In the genomic region with DNA sequence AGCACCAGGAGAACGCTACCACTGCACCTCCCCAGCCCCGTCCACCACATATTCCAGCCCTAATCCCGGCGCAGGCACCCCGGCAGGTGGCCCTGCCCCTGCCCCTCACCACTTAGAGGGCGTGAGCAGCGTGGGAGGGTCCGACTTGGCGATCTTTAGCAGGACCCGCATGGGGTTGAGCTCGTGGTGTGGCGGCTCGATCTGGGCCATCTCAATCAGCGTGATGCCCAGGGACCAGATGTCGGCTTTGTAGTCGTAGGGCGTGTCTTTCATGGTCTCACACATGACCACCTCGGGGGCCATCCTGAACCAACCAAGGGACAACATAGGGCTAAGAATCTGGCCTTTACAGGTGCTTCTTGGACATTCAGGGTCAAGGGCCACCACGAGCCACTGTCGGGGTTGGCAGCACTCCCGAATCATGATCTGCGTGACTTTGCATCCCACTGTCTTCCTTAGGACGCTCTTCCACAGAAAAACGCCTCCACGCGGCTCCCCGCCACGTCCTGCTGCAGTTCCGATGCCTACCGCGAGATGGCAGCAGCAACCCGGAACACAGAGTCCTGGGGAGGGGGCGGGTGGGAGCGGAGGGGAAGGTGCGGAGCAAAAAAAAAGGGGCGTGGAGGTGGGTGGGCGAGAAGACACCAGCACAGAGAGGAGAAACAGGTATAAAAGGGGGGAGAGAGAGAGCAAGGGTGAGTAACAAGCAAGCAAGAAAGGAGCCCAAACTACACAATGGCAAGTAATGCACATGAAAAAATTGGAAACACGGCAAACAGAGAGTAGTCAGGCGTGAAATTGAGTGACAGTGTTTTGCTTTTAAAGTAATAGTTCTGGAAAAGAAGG, we compare ENCODE assay signal across 1 cellular context.
A peak's percentile ranks its signal among the peaks of the same experiment; 100 is the strongest.
TF ChIP-seq lines count a peak whose summit lies in the region.

No MANE protein-coding gene starts in this region.

TF ChIP-seq in K562, 482 proteins besides CTCF, POLR2A, EP300 and RAD21 (continued from another document):
- TF ChIP-seq, protein P1, sequence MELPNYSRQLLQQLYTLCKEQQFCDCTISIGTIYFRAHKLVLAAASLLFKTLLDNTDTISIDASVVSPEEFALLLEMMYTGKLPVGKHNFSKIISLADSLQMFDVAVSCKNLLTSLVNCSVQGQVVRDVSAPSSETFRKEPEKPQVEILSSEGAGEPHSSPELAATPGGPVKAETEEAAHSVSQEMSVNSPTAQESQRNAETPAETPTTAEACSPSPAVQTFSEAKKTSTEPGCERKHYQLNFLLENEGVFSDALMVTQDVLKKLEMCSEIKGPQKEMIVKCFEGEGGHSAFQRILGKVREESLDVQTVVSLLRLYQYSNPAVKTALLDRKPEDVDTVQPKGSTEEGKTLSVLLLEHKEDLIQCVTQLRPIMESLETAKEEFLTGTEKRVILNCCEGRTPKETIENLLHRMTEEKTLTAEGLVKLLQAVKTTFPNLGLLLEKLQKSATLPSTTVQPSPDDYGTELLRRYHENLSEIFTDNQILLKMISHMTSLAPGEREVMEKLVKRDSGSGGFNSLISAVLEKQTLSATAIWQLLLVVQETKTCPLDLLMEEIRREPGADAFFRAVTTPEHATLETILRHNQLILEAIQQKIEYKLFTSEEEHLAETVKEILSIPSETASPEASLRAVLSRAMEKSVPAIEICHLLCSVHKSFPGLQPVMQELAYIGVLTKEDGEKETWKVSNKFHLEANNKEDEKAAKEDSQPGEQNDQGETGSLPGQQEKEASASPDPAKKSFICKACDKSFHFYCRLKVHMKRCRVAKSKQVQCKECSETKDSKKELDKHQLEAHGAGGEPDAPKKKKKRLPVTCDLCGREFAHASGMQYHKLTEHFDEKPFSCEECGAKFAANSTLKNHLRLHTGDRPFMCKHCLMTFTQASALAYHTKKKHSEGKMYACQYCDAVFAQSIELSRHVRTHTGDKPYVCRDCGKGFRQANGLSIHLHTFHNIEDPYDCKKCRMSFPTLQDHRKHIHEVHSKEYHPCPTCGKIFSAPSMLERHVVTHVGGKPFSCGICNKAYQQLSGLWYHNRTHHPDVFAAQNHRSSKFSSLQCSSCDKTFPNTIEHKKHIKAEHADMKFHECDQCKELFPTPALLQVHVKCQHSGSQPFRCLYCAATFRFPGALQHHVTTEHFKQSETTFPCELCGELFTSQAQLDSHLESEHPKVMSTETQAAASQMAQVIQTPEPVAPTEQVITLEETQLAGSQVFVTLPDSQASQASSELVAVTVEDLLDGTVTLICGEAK (IDR thresholded peaks at IDR 0.05): no peak
- TF ChIP-seq, protein P1 (CRISPR knock-in tag; IDR thresholded peaks at IDR 0.05): no peak
- TF ChIP-seq ELF2 (CRISPR knock-in tag; IDR thresholded peaks at IDR 0.05) (peak; percentile 51; the same call in 1 of the 2 replicates), DACH1 (IDR thresholded peaks at IDR 0.05; ENCODE audit: partially characterized antibody) (no peak), TEAD1 (CRISPR knock-in tag; IDR thresholded peaks at IDR 0.05) (0 out of 4 replicates have a peak, but pooled peaks of 1 of the 2 experiments have one; percentile 31), CBX3 (IDR thresholded peaks at IDR 0.05; ENCODE audit: borderline replicate concordance in 1 of 2, low read length in 2 of 2) (0 out of 3 replicates have a peak, but pooled peaks of 1 of the 2 experiments have one; percentile 19), CREM (IDR thresholded peaks at IDR 0.05; ENCODE audit: low read depth) (peak; percentile 46; the same call in 1 of the 2 replicates), OTX1 (CRISPR knock-in tag; IDR thresholded peaks at IDR 0.05) (0 out of 2 replicates have a peak, but pooled peaks have one; percentile 49)
- TF ChIP-seq, protein P2, sequence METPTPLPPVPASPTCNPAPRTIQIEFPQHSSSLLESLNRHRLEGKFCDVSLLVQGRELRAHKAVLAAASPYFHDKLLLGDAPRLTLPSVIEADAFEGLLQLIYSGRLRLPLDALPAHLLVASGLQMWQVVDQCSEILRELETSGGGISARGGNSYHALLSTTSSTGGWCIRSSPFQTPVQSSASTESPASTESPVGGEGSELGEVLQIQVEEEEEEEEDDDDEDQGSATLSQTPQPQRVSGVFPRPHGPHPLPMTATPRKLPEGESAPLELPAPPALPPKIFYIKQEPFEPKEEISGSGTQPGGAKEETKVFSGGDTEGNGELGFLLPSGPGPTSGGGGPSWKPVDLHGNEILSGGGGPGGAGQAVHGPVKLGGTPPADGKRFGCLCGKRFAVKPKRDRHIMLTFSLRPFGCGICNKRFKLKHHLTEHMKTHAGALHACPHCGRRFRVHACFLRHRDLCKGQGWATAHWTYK (CRISPR knock-in tag; IDR thresholded peaks at IDR 0.05): 0 out of 2 replicates have a peak, but pooled peaks have one; percentile 24
- TF ChIP-seq, protein P3, sequence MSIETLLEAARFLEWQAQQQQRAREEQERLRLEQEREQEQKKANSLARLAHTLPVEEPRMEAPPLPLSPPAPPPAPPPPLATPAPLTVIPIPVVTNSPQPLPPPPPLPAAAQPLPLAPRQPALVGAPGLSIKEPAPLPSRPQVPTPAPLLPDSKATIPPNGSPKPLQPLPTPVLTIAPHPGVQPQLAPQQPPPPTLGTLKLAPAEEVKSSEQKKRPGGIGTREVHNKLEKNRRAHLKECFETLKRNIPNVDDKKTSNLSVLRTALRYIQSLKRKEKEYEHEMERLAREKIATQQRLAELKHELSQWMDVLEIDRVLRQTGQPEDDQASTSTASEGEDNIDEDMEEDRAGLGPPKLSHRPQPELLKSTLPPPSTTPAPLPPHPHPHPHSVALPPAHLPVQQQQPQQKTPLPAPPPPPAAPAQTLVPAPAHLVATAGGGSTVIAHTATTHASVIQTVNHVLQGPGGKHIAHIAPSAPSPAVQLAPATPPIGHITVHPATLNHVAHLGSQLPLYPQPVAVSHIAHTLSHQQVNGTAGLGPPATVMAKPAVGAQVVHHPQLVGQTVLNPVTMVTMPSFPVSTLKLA (conservative IDR thresholded peaks at IDR 0.05): peak; percentile 30 to 42; a peak in 1 of 4 replicates
TF ChIP-seq in K562: peak in this region for 34.
